In genomic region chr17:81419333-81419885, GRCh38 we compare ENCODE assay signal across 9 cellular contexts. TPM values are rescaled to one million over a fixed set of nuclear protein-coding genes. Genes with fewer than 3 reads are reported as not detected.
DNase-seq lines count a peak whose midpoint lies in the region; ATAC-seq and TF ChIP-seq lines count a peak whose summit lies in the region.
"Had no signal": no experiment of that assay in that cellular context is flagged by ENCODE, and none has a peak within 500 bp of the region (broad histone marks: within the 10 kb centered on the region; RNA-seq: fewer than 3 reads in every experiment).

No MANE protein-coding gene starts in this region.

- H3K4me1 ChIP-seq in prostate gland (replicated peaks) = peaks cover 10% of the 10 kb centered on the region

- whole genome bisulfite sequencing in prostate gland = 4% methylated on average over 32 of the region's 32 CpGs

- peak overlapping the region; percentile 77 for H3K9ac ChIP-seq in SK-N-MC (ENCODE audit: insufficient read length)

- ATAC-seq in HG03135 (IDR thresholded peaks at IDR 0.05; ENCODE audit: unreplicated experiment) (no peak), GM21515 (IDR thresholded peaks at IDR 0.05; ENCODE audit: unreplicated experiment) (no peak)

- no peaks in the 10 kb centered on the region for H3K27me3 ChIP-seq in prostate gland (replicated peaks; ENCODE audit: insufficient read depth)

- no peak for TF ChIP-seq CTCF in prostate gland (IDR thresholded peaks at IDR 0.05)

- intact Hi-C loops in prostate gland (cut with DNase I) = no loop called here

- H3K9me3 ChIP-seq in SK-N-MC (ENCODE audit: low read depth, low read length) = no peaks in the 10 kb centered on the region
- H3K9me3 ChIP-seq in prostate gland = no peaks in the 10 kb centered on the region

- H3K27ac ChIP-seq in SK-N-MC (peak overlapping the region; percentile 98), prostate gland (peak overlapping the region; percentile 76)
- H3K27ac ChIP-seq: 22Rv1 had no signal

- peaks cover 6% of the 10 kb centered on the region; the same call in 1 of the 2 replicates for H3K36me3 ChIP-seq in SK-N-MC (ENCODE audit: insufficient read depth, low read length)
- no peaks in the 10 kb centered on the region for H3K36me3 ChIP-seq in prostate gland

- TF ChIP-seq POLR2A in prostate gland (IDR thresholded peaks at IDR 0.05) = peak; percentile 54

- H3K4me3 ChIP-seq in SK-N-MC (peak overlapping the region; percentile 75), prostate gland (peak overlapping the region; percentile 14 to 17)

- DNase-seq in NCI-H1417 (lab: John Stamatoyannopoulos, UW) = peak; percentile 88 to 92 (median 92)
- DNase-seq in NCI-H1417 treated with DMSO at 0.1 percent for 48 hours (lab: John Stamatoyannopoulos, UW) = no peak
- DNase-seq in SK-N-MC (ENCODE audit: low read depth, low spot score) = peak; percentile 87
- DNase-seq in globus pallidus (ENCODE audit: low spot score) = peak; percentile 43
- DNase-seq in prostate gland (ENCODE audit: low spot score) = peak; percentile 78
- DNase-seq in activated CD4-positive, alpha-beta T cell treated with anti-CD3 and anti-CD28 coated beads, Interleukin-2, amount 50 U/mL, for 4 hours = no peak

RNA-seq across cellular contexts. Expression of gene BAHCC1, which starts 24.2 kb away (rescaled TPM):
- 10 to 100 TPM; 11.4 to 28.9 TPM for total RNA-seq in prostate gland

Comparison
In these comparisons a context has a peak if more than half of its experiments do, and no peak if none do; other contexts are left out.
1. DNase-seq: peak in NCI-H1417 (3 of 3), SK-N-MC (single experiment), globus pallidus (single experiment) and prostate gland (single experiment); none in NCI-H1417 treated with DMSO at 0.1 percent for 48 hours (single experiment) and activated CD4-positive, alpha-beta T cell treated with anti-CD3 and anti-CD28 coated beads, Interleukin-2, amount 50 U/mL, for 4 hours (0 of 2).